12 cellular contexts compared by ENCODE assay signal in genomic region chr6:129685640-129686031, GRCh38. TPM values are rescaled to one million over a fixed set of nuclear protein-coding genes. Genes with fewer than 3 reads are reported as not detected.
DNase-seq lines count a peak whose midpoint lies in the region; ATAC-seq and TF ChIP-seq lines count a peak whose summit lies in the region.
"Had no signal": no experiment of that assay in that cellular context is flagged by ENCODE, and none has a peak within 500 bp of the region (broad histone marks: within the 10 kb centered on the region; RNA-seq: fewer than 3 reads in every experiment).

No MANE protein-coding gene starts in this region.

- no peaks in the 10 kb centered on the region for H3K27me3 Mint-ChIP-seq in CD8-positive, alpha-beta memory T cell

- no peak for TF ChIP-seq POLR2A in body of pancreas (IDR thresholded peaks at IDR 0.05)

- POLR2A ChIA-PET in CD8-positive, alpha-beta memory T cell (lab: Charles Lee): no interaction called here

- peak overlapping the region in 2 of 8 donors; percentile 19 to 39 for H3K27ac Mint-ChIP-seq in CD8-positive, alpha-beta memory T cell

- H3K4me3 Mint-ChIP-seq in CD8-positive, alpha-beta memory T cell: peak overlapping the region in 4 of 7 donors; percentile 9 to 48 (median 29)

- H3K4me1 Mint-ChIP-seq in CD8-positive, alpha-beta memory T cell: peaks cover 53 to 67% (median 64%) of the 10 kb centered on the region in 3 donors

- H3K4me1 ChIP-seq in CD8-positive, alpha-beta memory T cell (ENCODE audit: insufficient read depth, low read length): peaks cover 49% of the 10 kb centered on the region
- peaks cover 41% of the 10 kb centered on the region for H3K4me1 ChIP-seq in Karpas-422 (ENCODE audit: low read length)
- peaks cover 73% of the 10 kb centered on the region for H3K4me1 ChIP-seq in body of pancreas
- H3K4me1 ChIP-seq in parathyroid adenoma: peaks cover 56% of the 10 kb centered on the region

- CTCF ChIA-PET in CD8-positive, alpha-beta memory T cell (lab: Charles Lee): interaction anchor here (1.0 to 2.0 kb wide), 3 partner anchors 9 to 24 kb away, joined by 3 to 5 read pairs (median 4); partner anchors contain the start of gene ARHGAP18

- no peaks in the 10 kb centered on the region for H4K20me1 ChIP-seq in Karpas-422 (ENCODE audit: insufficient read depth, low read depth, low read length)

- H3K9ac ChIP-seq in Karpas-422 (ENCODE audit: low read length): no peak overlapping the region
- no peak overlapping the region for H3K9ac ChIP-seq in parathyroid adenoma

- intact Hi-C loops in body of pancreas (cut with DNase I): no loop called here

- 70 to 85% methylated on average over 5 of the region's 5 CpGs for whole genome bisulfite sequencing in body of pancreas, 2 donors

- H2AFZ ChIP-seq in Karpas-422 (ENCODE audit: low read length) (no peak overlapping the region), parathyroid adenoma (no peak overlapping the region)

- no peaks in the 10 kb centered on the region for H3K36me3 ChIP-seq in CD8-positive, alpha-beta memory T cell (ENCODE audit: insufficient read depth, low read length)
- H3K36me3 ChIP-seq in Karpas-422 (ENCODE audit: insufficient read depth, low read length) (no peaks in the 10 kb centered on the region), body of pancreas (replicated peaks in 1 of 2; ENCODE audit: insufficient read depth in 1 of 2, low read depth in 2 of 2) (no peaks in the 10 kb centered on the region), parathyroid adenoma (ENCODE audit: control insufficient read depth, insufficient read depth, low read length) (no peaks in the 10 kb centered on the region)
- H3K36me3 ChIP-seq: WERI-Rb-1 had no signal

- TF ChIP-seq CTCF in body of pancreas (IDR thresholded peaks at IDR 0.05) (no peak), parathyroid adenoma (IDR thresholded peaks at IDR 0.05) (no peak)

- H3K79me2 ChIP-seq in Karpas-422 (ENCODE audit: low read length) (no peaks in the 10 kb centered on the region), parathyroid adenoma (peaks cover 28% of the 10 kb centered on the region)

- DNase-seq in CD8-positive, alpha-beta memory T cell: no peak
- DNase-seq in Karpas-422: peak; percentile 48
- no peak for DNase-seq in body of pancreas
- DNase-seq in GM03348 (ENCODE audit: low spot score): no peak
- DNase-seq in NCI-H146 treated with DMSO at 0.1 percent for 48 hours (lab: John Stamatoyannopoulos, UW; ENCODE audit: unreplicated experiment): no peak
- DNase-seq in stimulated activated CD4-positive, alpha-beta T cell treated with anti-CD3 and anti-CD28 coated beads, Interleukin-12 subunit alpha, Interleukin-12 subunit beta, amount 100 ng/mL, for 4 hours: no peak
- DNase-seq: activated effector memory CD4-positive, alpha-beta T cell treated with anti-CD3 and anti-CD28 coated beads, Interleukin-2, amount 50 U/mL, for 16 hours; dorsolateral prefrontal cortex; NCI-H187 treated with DMSO at 0.1 percent for 48 hours; WERI-Rb-1 had no signal

- H3K27ac ChIP-seq in CD8-positive, alpha-beta memory T cell (ENCODE audit: low read depth, low read length): no peak overlapping the region
- H3K27ac ChIP-seq in Karpas-422 (ENCODE audit: low read length) (no peak overlapping the region), body of pancreas (peak overlapping the region in 3 of 4 donors; percentile 69 to 93 (median 85)), parathyroid adenoma (peak overlapping the region; percentile 90)
- H3K27ac ChIP-seq: WERI-Rb-1 had no signal

- no peaks in the 10 kb centered on the region for H3K9me3 Mint-ChIP-seq in CD8-positive, alpha-beta memory T cell

- no peak for ATAC-seq in body of pancreas
- no peak for ATAC-seq in GM18498 (IDR thresholded peaks at IDR 0.05; ENCODE audit: unreplicated experiment)

- no peaks in the 10 kb centered on the region for H3K9me2 ChIP-seq in Karpas-422 (replicated peaks; ENCODE audit: insufficient read depth, low read length)

- H3K9me3 ChIP-seq in CD8-positive, alpha-beta memory T cell (ENCODE audit: low read length): no peaks in the 10 kb centered on the region
- H3K9me3 ChIP-seq in Karpas-422 (ENCODE audit: low read length): no peaks in the 10 kb centered on the region
- no peaks in the 10 kb centered on the region for H3K9me3 ChIP-seq in body of pancreas
- no peaks in the 10 kb centered on the region for H3K9me3 ChIP-seq in parathyroid adenoma (ENCODE audit: control insufficient read depth, low read length)

- H3K27me3 ChIP-seq in CD8-positive, alpha-beta memory T cell (ENCODE audit: insufficient read depth, low read length, poor library complexity, severe bottlenecking): no peaks in the 10 kb centered on the region
- H3K27me3 ChIP-seq in Karpas-422 (ENCODE audit: low read length) (no peaks in the 10 kb centered on the region), body of pancreas (no peaks in the 10 kb centered on the region), parathyroid adenoma (ENCODE audit: control insufficient read depth, insufficient read depth, low read length) (no peaks in the 10 kb centered on the region)
- H3K27me3 ChIP-seq: dorsolateral prefrontal cortex had no signal

- H3K4me2 ChIP-seq in Karpas-422 (ENCODE audit: low read depth, low read length, poor library complexity, severe bottlenecking) (peak overlapping the region; percentile 82), parathyroid adenoma (ENCODE audit: low read length) (no peak overlapping the region)

- H3K4me3 ChIP-seq in CD8-positive, alpha-beta memory T cell (ENCODE audit: low read length): no peak overlapping the region
- H3K4me3 ChIP-seq in Karpas-422 (ENCODE audit: low read length) (no peak overlapping the region), body of pancreas (no peak overlapping the region), parathyroid adenoma (ENCODE audit: low read depth, low read length) (no peak overlapping the region)

- H3K36me3 Mint-ChIP-seq in CD8-positive, alpha-beta memory T cell: peaks cover 0 to 1% (median 0%) of the 10 kb centered on the region in 3 donors

RNA-seq across cellular contexts. Expression of gene ARHGAP18, which starts 24.3 kb away (rescaled TPM):
- 1 to 10 TPM; 6.5 to 7.2 TPM for total RNA-seq in CD8-positive, alpha-beta memory T cell
- polyA plus RNA-seq in CD8-positive, alpha-beta memory T cell: 5.8 TPM
- 0.65 and 1.6 TPM in 2 replicates for total RNA-seq in Karpas-422 (2014; rRNA removed; shearing (Covaris generic); ENCODE audit: low replicate concordance)
- 10 to 100 TPM; 16.2 to 30.6 TPM for total RNA-seq in body of pancreas

Comparison
In these comparisons a context has a peak if more than half of its experiments do, and no peak if none do; other contexts are left out.
1. H3K27ac ChIP-seq: peak in body of pancreas (3 of 4) and parathyroid adenoma (single experiment); none in CD8-positive, alpha-beta memory T cell (single experiment) and Karpas-422 (single experiment).